In the genomic region with DNA sequence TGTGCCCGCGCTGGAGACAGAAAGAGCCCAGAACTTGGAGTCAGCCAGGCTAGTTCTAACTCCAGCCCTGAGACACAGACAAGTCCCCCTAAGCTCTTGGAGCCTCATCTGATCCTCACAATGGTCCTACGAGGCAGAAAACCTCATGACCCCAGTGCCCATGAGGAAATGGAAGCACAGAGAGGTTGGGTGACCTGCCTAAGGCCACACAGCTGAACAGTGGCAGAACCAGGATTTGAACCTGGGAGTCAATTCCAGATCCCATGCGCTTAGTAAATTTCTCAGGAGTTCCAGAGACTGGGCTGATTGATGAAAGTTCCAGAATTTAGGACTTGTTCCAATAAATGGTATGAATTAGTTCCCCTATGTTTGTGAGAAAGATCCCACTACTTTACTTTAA, we compare ENCODE assay signal across 19 cellular contexts. TPM values are rescaled to one million over a fixed set of nuclear protein-coding genes. Genes with fewer than 3 reads are reported as not detected.
DNase-seq lines count a peak whose midpoint lies in the region; ATAC-seq and TF ChIP-seq lines count a peak whose summit lies in the region.
"Had no signal": no experiment of that assay in that cellular context is flagged by ENCODE, and none has a peak within 500 bp of the region (broad histone marks: within the 10 kb centered on the region; RNA-seq: fewer than 3 reads in every experiment).

No MANE protein-coding gene starts in this region.

- ATAC-seq in lower lobe of right lung, result no peak
- ATAC-seq in HG02870 (IDR thresholded peaks at IDR 0.05; ENCODE audit: unreplicated experiment), result no peak
- ATAC-seq: HCT116, psoas muscle had no signal

- no TSS peak for BruUV-seq in mammary epithelial cell (replicated peaks; lab: Mats Ljungman, UMichigan)

- CTCF ChIA-PET in mammary epithelial cell (lab: Charles Lee; ENCODE audit: low non-redundant PET), result no interaction called here
- CTCF ChIA-PET in RWPE1 (lab: Yijun Ruan, JAX), result no interaction called here

- dilution Hi-C loops in mammary epithelial cell (cut with HindIII; ENCODE audit: low sequenced_read_pairs), result no loop called here

- H3K9ac ChIP-seq in mammary epithelial cell (ENCODE audit: insufficient read depth, low read length), result no peak overlapping the region

- H3K4me1 ChIP-seq in breast epithelium (peaks cover 0 to 3% of the 10 kb centered on the region in 2 donors), mammary epithelial cell (ENCODE audit: insufficient read depth, low read length) (peaks cover 33% of the 10 kb centered on the region), lower lobe of right lung (peaks cover 62% of the 10 kb centered on the region), vagina (peaks cover 43% of the 10 kb centered on the region)
- H3K4me1 ChIP-seq: psoas muscle had no signal

- TF ChIP-seq CTCF in breast epithelium (IDR thresholded peaks at IDR 0.05) (no peak), mammary epithelial cell (conservative IDR thresholded peaks at IDR 0.05 in 1 of 2, IDR thresholded peaks at IDR 0.05 in 1 of 2; ENCODE audit: extremely low read depth in 1 of 2, insufficient read depth in 1 of 2, low read depth in 1 of 2, low read length in 2 of 2) (no peak), RWPE1 (conservative IDR thresholded peaks at IDR 0.05; ENCODE audit: low read depth) (no peak), lower lobe of right lung (IDR thresholded peaks at IDR 0.05) (no peak), vagina (IDR thresholded peaks at IDR 0.05) (no peak)

- no peak overlapping the region for H2AFZ ChIP-seq in mammary epithelial cell (ENCODE audit: low read depth, low read length)

- in situ Hi-C loops in mammary epithelial cell (cut with MboI; ENCODE audit: low sequenced_read_pairs in 2 of 2), result no loop called here

- no peak overlapping the region for H3K4me3 ChIP-seq in breast epithelium
- no peak overlapping the region for H3K4me3 ChIP-seq in mammary epithelial cell (replicated peaks in 1 of 3; ENCODE audit: insufficient read depth in 1 of 3, low read depth in 2 of 3, low read length in 3 of 3)
- H3K4me3 ChIP-seq in lower lobe of right lung, result no peak overlapping the region
- H3K4me3 ChIP-seq in vagina, result no peak overlapping the region
- H3K4me3 ChIP-seq: psoas muscle had no signal

- H3K79me2 ChIP-seq in mammary epithelial cell (ENCODE audit: insufficient read depth, low read length), result no peaks in the 10 kb centered on the region

- H3K27me3 ChIP-seq in breast epithelium (no peaks in the 10 kb centered on the region), mammary epithelial cell (ENCODE audit: insufficient read depth, low read length) (no peaks in the 10 kb centered on the region), lower lobe of right lung (ENCODE audit: low read depth) (no peaks in the 10 kb centered on the region), vagina (no peaks in the 10 kb centered on the region)

- no peaks in the 10 kb centered on the region for H3K9me3 ChIP-seq in breast epithelium
- no peaks in the 10 kb centered on the region for H3K9me3 ChIP-seq in mammary epithelial cell (replicated peaks; ENCODE audit: insufficient read depth, low read length)
- no peaks in the 10 kb centered on the region for H3K9me3 ChIP-seq in lower lobe of right lung
- no peaks in the 10 kb centered on the region for H3K9me3 ChIP-seq in vagina
- H3K9me3 ChIP-seq: psoas muscle had no signal

- TF ChIP-seq POLR2A in breast epithelium (IDR thresholded peaks at IDR 0.05), result no peak
- no peak for TF ChIP-seq POLR2A in vagina (IDR thresholded peaks at IDR 0.05)

- DNase-seq in breast epithelium (ENCODE audit: low spot score in 2 of 2) (no peak), mammary epithelial cell (no peak), RWPE1 (ENCODE audit: low spot score) (no peak), lower lobe of right lung (no peak), vagina (ENCODE audit: extremely low spot score in 2 of 2) (no peak), NCI-H82 treated with DMSO at 0.1 percent for 48 hours (lab: John Stamatoyannopoulos, UW; ENCODE audit: unreplicated experiment) (no peak)
- no peak for DNase-seq in stimulated activated CD4-positive, alpha-beta T cell treated with anti-CD3 and anti-CD28 coated beads, Interleukin-2, amount 100 ng/mL, for 48 hours
- DNase-seq: activated CD4-positive, CD25-positive, alpha-beta regulatory T cell treated with anti-CD3 and anti-CD28 coated beads, Interleukin-2, amount 50 U/mL, for 72 hours; anterior cingulate cortex; DMS 273 treated with DMSO at 0.1 percent for 48 hours; kidney; NCI-H1417; NCI-H2081; NCI-H446; psoas muscle; SHP77 treated with DMSO at 0.1 percent for 48 hours had no signal

- H3K36me3 ChIP-seq in breast epithelium (no peaks in the 10 kb centered on the region), mammary epithelial cell (ENCODE audit: insufficient read depth, low read length) (no peaks in the 10 kb centered on the region), lower lobe of right lung (no peaks in the 10 kb centered on the region), vagina (no peaks in the 10 kb centered on the region)

- no peaks in the 10 kb centered on the region for H4K20me1 ChIP-seq in mammary epithelial cell (ENCODE audit: insufficient read depth, low read length)

- H3K4me2 ChIP-seq in mammary epithelial cell (ENCODE audit: insufficient read depth, low read depth, low read length), result no peak overlapping the region

- 100% methylated on average over 4 of the region's 4 CpGs for WGBS in mammary epithelial cell (ENCODE audit: low coverage, missing lambda C conversion rate)

- H3K27ac ChIP-seq in breast epithelium (peak overlapping the region; percentile 40 to 45), mammary epithelial cell (ENCODE audit: insufficient read depth, low read depth, low read length) (no peak overlapping the region), RWPE1 (peak overlapping the region; percentile 100), lower lobe of right lung (peak overlapping the region; percentile 47), vagina (peak overlapping the region; percentile 64)
- H3K27ac ChIP-seq: C4-2B, psoas muscle had no signal

- POLR2A ChIA-PET in RWPE1 (lab: Yijun Ruan, JAX; ENCODE audit: low non-redundant PET), result no interaction called here

- intact Hi-C loops in breast epithelium (cut with DNase I; ENCODE audit: low total_unique reads), result no loop called here
- intact Hi-C loops in mammary epithelial cell (cut with micrococcal nuclease), result loop anchor here (5.0 kb wide), 1 partner anchor 38 kb away; a partner anchor contains a TSS
- intact Hi-C loops in lower lobe of right lung (cut with DNase I), result no loop called here
- intact Hi-C loops in vagina (cut with DNase I), result no loop called here

RNA-seq across cellular contexts. Expression of a gene that starts 39.0 kb away (rescaled TPM):
- total RNA-seq in breast epithelium (100 to 1,000 TPM in 1 of 3 donors, 10 to 100 TPM in 2; 50.6 to 109 (median 59.0) TPM), mammary epithelial cell (100 to 1,000 TPM; 128 to 197 TPM), lower lobe of right lung (281 TPM), vagina (111 TPM)
- 180 TPM for polyA plus RNA-seq in mammary epithelial cell
- 276 TPM for polyA minus RNA-seq in mammary epithelial cell

RNA-seq across cellular contexts. Expression of a gene that starts 42.5 kb away (rescaled TPM):
- total RNA-seq in breast epithelium, result 10 to 100 TPM; 16.4 to 68.3 (median 18.7) TPM
- 10 to 100 TPM; 14.2 to 32.7 TPM for total RNA-seq in mammary epithelial cell
- polyA plus RNA-seq in mammary epithelial cell, result 14.2 TPM
- 13.4 TPM for polyA minus RNA-seq in mammary epithelial cell
- 25.5 TPM for total RNA-seq in lower lobe of right lung
- total RNA-seq in vagina, result 23.1 TPM
